In the genomic region with DNA sequence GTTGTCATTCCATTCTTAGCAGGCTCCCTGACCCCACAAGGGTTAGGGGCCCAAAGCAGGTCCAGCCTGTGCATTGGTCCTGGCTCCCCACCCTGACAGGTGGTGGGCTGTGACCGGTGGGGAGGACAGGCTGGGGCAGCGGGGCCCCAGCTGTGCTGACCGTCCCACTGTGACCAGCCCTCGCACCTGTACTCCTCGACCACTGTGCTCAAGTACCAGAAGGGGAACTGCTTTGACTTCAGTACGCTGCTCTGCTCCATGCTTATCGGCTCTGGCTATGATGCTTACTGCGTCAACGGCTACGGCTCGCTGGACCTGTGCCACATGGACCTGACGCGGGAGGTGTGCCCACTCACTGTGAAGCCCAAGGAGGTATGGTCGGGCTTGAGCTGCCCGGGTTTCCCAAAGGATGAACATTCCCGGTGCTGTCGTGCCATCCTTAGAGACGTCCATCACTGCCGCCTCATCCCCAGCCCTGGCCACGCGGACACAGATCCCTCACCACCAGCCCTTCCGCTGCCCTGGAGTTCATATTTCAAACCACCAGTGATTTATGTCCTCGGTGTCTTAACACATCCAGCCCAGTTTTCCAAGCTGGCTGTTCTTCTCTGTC, we compare ENCODE assay signal across 19 cellular contexts. TPM values are rescaled to one million over a fixed set of nuclear protein-coding genes. Genes with fewer than 3 reads are reported as not detected.
"Had no signal": no experiment of that assay in that cellular context is flagged by ENCODE, and none has a peak within 500 bp of the region (broad histone marks: within the 10 kb centered on the region; RNA-seq: fewer than 3 reads in every experiment).

No MANE protein-coding gene starts in this region.

- H3K27me3 Mint-ChIP-seq: activated naive CD4-positive, alpha-beta T cell treated with anti-CD3 and anti-CD28 coated beads, Interleukin-2, amount 50 U/mL, for 24 hours; activated T-cell treated with anti-CD3 and anti-CD28 coated beads, Interleukin-2, amount 50 U/mL, for 24 hours had no signal

- ATAC-seq: activated CD4-positive, CD25-positive, alpha-beta regulatory T cell treated with anti-CD3 and anti-CD28 coated beads, Interleukin-2, amount 50 U/mL, for 24 hours; gastroesophageal sphincter; stimulated activated naive CD8-positive, alpha-beta T cell treated with anti-CD3 and anti-CD28 coated beads, Interleukin-15, Interleukin-2, amounts not matched to agents 100 U/mL and 50 U/mL, for 24 hours had no signal

- H3K36me3 ChIP-seq: ascending aorta, gastroesophageal sphincter, sigmoid colon, SJCRH30 had no signal

- H3K36me3 Mint-ChIP-seq: activated naive CD4-positive, alpha-beta T cell treated with anti-CD3 and anti-CD28 coated beads, Interleukin-2, amount 50 U/mL, for 24 hours had no signal

- H3K4me1 Mint-ChIP-seq: activated naive CD4-positive, alpha-beta T cell treated with anti-CD3 and anti-CD28 coated beads, Interleukin-2, amount 50 U/mL, for 24 hours had no signal

- H3K9me3 Mint-ChIP-seq: activated naive CD4-positive, alpha-beta T cell treated with anti-CD3 and anti-CD28 coated beads, Interleukin-2, amount 50 U/mL, for 24 hours; activated T-cell treated with anti-CD3 and anti-CD28 coated beads, Interleukin-2, amount 50 U/mL, for 24 hours; T-helper 2 cell treated with Interferon-gamma antibody and Interleukin-4, amounts not matched to agents 5 μg/mL and 100 μg/mL, for 36 hours had no signal

- H3K27ac Mint-ChIP-seq: activated naive CD4-positive, alpha-beta T cell treated with anti-CD3 and anti-CD28 coated beads, Interleukin-2, amount 50 U/mL, for 24 hours; activated T-cell treated with anti-CD3 and anti-CD28 coated beads, Interleukin-2, amount 50 U/mL, for 24 hours; T-helper 2 cell treated with Interferon-gamma antibody and Interleukin-4, amounts not matched to agents 5 μg/mL and 100 μg/mL, for 36 hours had no signal

- H3K27ac ChIP-seq: ascending aorta, epithelial cell of prostate, gastroesophageal sphincter, sigmoid colon, SJCRH30, testis had no signal

- H3K4me3 Mint-ChIP-seq: activated naive CD4-positive, alpha-beta T cell treated with anti-CD3 and anti-CD28 coated beads, Interleukin-2, amount 50 U/mL, for 24 hours; activated T-cell treated with anti-CD3 and anti-CD28 coated beads, Interleukin-2, amount 50 U/mL, for 24 hours; T-helper 2 cell treated with Interferon-gamma antibody and Interleukin-4, amounts not matched to agents 5 μg/mL and 100 μg/mL, for 36 hours had no signal

- DNase-seq: activated effector memory CD4-positive, alpha-beta T cell treated with Interleukin-2 at 50 U/mL for 16 hours; activated T-cell treated with anti-CD3 and anti-CD28 coated beads, Interleukin-2, amount 50 U/mL, for 24 hours; caudate nucleus; cortex of kidney; effector memory CD4-positive, alpha-beta T cell; SJCRH30; stimulated activated CD4-positive, alpha-beta T cell treated with anti-CD3 and anti-CD28 coated beads, Interleukin-12 subunit alpha, Interleukin-12 subunit beta, amount 100 ng/mL, for 4 hours; stimulated activated naive CD8-positive, alpha-beta T cell treated with anti-CD3 and anti-CD28 coated beads, Interleukin-15, Interleukin-2, amounts not matched to agents 100 U/mL and 50 U/mL, for 24 hours; SW 1271; testis had no signal

- H3K4me3 ChIP-seq: ascending aorta, gastroesophageal sphincter, lung, sigmoid colon, SJCRH30, testis had no signal

- H3K4me1 ChIP-seq: ascending aorta, gastroesophageal sphincter, sigmoid colon, SJCRH30 had no signal

- H3K27me3 ChIP-seq: ascending aorta, gastroesophageal sphincter, sigmoid colon, testis had no signal

- H3K9me3 ChIP-seq: ascending aorta, gastroesophageal sphincter, sigmoid colon, SJCRH30, testis had no signal

RNA-seq across cellular contexts. Expression of a gene that starts 7.3 kb away (rescaled TPM):
- total RNA-seq: ascending aorta, sigmoid colon, SJCRH30, urinary bladder had no signal
- polyA plus RNA-seq: sigmoid colon, urinary bladder had no signal

RNA-seq across cellular contexts. Expression of a gene that starts 33.8 kb away (rescaled TPM):
- total RNA-seq: ascending aorta, SJCRH30 had no signal
